In the genomic region with DNA sequence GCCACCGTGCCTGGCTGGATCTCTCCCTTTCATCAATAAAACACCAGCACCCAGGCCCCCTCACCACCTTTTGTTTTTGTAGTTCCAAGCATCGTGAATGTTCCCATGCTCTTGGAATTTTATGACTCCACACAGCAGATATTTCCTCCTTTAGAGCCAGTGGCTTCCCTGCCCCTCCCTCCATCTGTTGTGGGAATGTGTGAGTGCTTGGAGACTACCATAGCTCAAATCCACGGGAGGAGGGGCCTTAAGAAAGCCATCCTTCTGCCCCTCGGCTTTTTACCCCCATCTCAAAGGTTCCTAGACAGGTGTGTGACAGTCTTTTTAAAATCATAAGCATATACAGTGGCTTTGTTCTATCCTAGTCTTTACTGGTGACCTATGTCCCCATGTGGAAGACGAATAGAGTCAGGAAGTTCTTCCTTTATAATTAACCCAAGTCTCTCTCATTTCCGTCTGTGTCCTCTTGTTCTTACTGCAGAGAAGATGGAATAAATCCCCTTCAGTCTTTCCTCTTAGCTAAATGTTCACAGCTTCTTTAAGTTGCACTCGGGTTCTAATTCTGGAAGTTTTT, we compare ENCODE assay signal across 9 cellular contexts. TPM values are rescaled to one million over a fixed set of nuclear protein-coding genes. Genes with fewer than 3 reads are reported as not detected.
DNase-seq lines count a peak whose midpoint lies in the region; TF ChIP-seq lines count a peak whose summit lies in the region.
"Had no signal": no experiment of that assay in that cellular context is flagged by ENCODE, and none has a peak within 500 bp of the region (broad histone marks: within the 10 kb centered on the region; RNA-seq: fewer than 3 reads in every experiment).

No MANE protein-coding gene starts in this region.

- H3K9ac ChIP-seq in skeletal muscle tissue (ENCODE audit: low read depth in 1 of 3, low read length in 3 of 3), result peak overlapping the region in 2 of 3 donors; percentile 6 to 46

- H3K9me3 ChIP-seq in skeletal muscle tissue (ENCODE audit: control insufficient read depth in 3 of 3, low read length in 3 of 3) (no peaks in the 10 kb centered on the region), BE2C (no peaks in the 10 kb centered on the region)

- H3K36me3 ChIP-seq in brain microvascular endothelial cell (replicated peaks) (no peaks in the 10 kb centered on the region), skeletal muscle tissue (ENCODE audit: control insufficient read depth in 3 of 3, insufficient read depth in 3 of 3, low read length in 3 of 3) (no peaks in the 10 kb centered on the region), BE2C (no peaks in the 10 kb centered on the region)

- WGBS in lower leg skin, 2 donors, result 57 to 59% methylated on average over 7 of the region's 7 CpGs

- no peak for TF ChIP-seq POLR2A in lower leg skin (IDR thresholded peaks at IDR 0.05)

- H3K4me1 ChIP-seq in skeletal muscle tissue (ENCODE audit: control insufficient read depth in 3 of 3, insufficient read depth in 3 of 3, low read length in 3 of 3), result peaks cover 80 to 86% (median 84%) of the 10 kb centered on the region in 3 donors
- no peaks in the 10 kb centered on the region for H3K4me1 ChIP-seq in BE2C

- H3K27me3 ChIP-seq in brain microvascular endothelial cell (replicated peaks) (no peaks in the 10 kb centered on the region), skeletal muscle tissue (ENCODE audit: control insufficient read depth in 3 of 3, insufficient read depth in 3 of 3, low read length in 3 of 3) (no peaks in the 10 kb centered on the region), BE2C (no peaks in the 10 kb centered on the region)

- in situ Hi-C loops in brain microvascular endothelial cell (cut with HindIII; ENCODE audit: low pct_ligation_motif_present, low sequenced_read_pairs), result no loop called here

- TF ChIP-seq CTCF in brain microvascular endothelial cell (IDR thresholded peaks at IDR 0.05; ENCODE audit: low read depth, low read length, missing control alignments), result no peak
- TF ChIP-seq CTCF in lower leg skin (IDR thresholded peaks at IDR 0.05), result no peak
- TF ChIP-seq CTCF in BE2C (IDR thresholded peaks at IDR 0.05; ENCODE audit: low read depth, low read length), result no peak

- H3K4me3 ChIP-seq in brain microvascular endothelial cell (ENCODE audit: low read depth, low read length) (no peak overlapping the region), skeletal muscle tissue (ENCODE audit: low read length in 3 of 3) (peak overlapping the region in 2 of 3 donors; percentile 9 to 26), lower leg skin (ENCODE audit: low read depth, poor library complexity, severe bottlenecking) (no peak overlapping the region), BE2C (ENCODE audit: low read depth, low read length) (no peak overlapping the region)

- DNase-seq in GM03348 (ENCODE audit: low spot score) (peak; percentile 88), brain microvascular endothelial cell (peak; percentile 89), islet precursor cell (peak; percentile 92), NOMO-1 treated with dmso at 0.1 percent for 144 hours (lab: John Stamatoyannopoulos, UW; ENCODE audit: unreplicated experiment) (no peak), lower leg skin (ENCODE audit: low spot score in 2 of 2) (no peak), BE2C (no peak), SK-N-DZ (ENCODE audit: low spot score) (no peak)
- DNase-seq: immature natural killer cell had no signal

- peak overlapping the region; percentile 72 for H3K27ac ChIP-seq in brain microvascular endothelial cell
- peak overlapping the region; percentile 96 for H3K27ac ChIP-seq in skeletal muscle tissue (ENCODE audit: low read depth, low read length)

- intact Hi-C loops in lower leg skin (cut with DNase I; ENCODE audit: low total_unique reads), result no loop called here

RNA-seq across cellular contexts. Expression of a gene that starts 47.3 kb away (rescaled TPM):
- total RNA-seq in skeletal muscle tissue, result 21.9 TPM
- total RNA-seq in lower leg skin, result 10 to 100 TPM; 20.6 to 33.1 (median 26.9) TPM
- 1.3 TPM for polyA plus RNA-seq in BE2C (2012; ENCODE audit: insufficient read depth, insufficient read length, low read depth)
- polyA plus RNA-seq in SK-N-DZ (2014; cell fraction: cytosol; rRNA removed), result 5.8 and 6.0 TPM in 2 replicates
- polyA plus RNA-seq in SK-N-DZ (2014; cell fraction: nucleus; rRNA removed), result 5.7 and 7.3 TPM in 2 replicates

Comparison
In these comparisons a context has a peak if more than half of its experiments do, and no peak if none do; other contexts are left out.
1. DNase-seq: peak in GM03348 (single experiment), brain microvascular endothelial cell (single experiment) and islet precursor cell (single experiment); none in NOMO-1 treated with dmso at 0.1 percent for 144 hours (single experiment), lower leg skin (0 of 2), BE2C (single experiment) and SK-N-DZ (single experiment).
2. H3K4me3 ChIP-seq: peak in skeletal muscle tissue (2 of 3); none in brain microvascular endothelial cell (single experiment), lower leg skin (single experiment) and BE2C (single experiment).